ENCODE assay signal across 27 cellular contexts in genomic region chr17:67177732-67178131, GRCh38.
"Had no signal": no experiment of that assay in that cellular context is flagged by ENCODE, and none has a peak within 500 bp of the region (broad histone marks: within the 10 kb centered on the region; RNA-seq: fewer than 3 reads in every experiment).

No MANE protein-coding gene starts in this region.

- H3K4me3 Mint-ChIP-seq: dendritic cell treated with granulocyte-macrophage colony-stimulating factor and Interleukin-4, amounts not matched to agents 40 ng/mL and 50 ng/mL, for 4 days; effector memory CD8-positive, alpha-beta T cell; endodermal cell; mesothelial cell of epicardium had no signal

- H3K27me3 Mint-ChIP-seq: dendritic cell treated with granulocyte-macrophage colony-stimulating factor and Interleukin-4, amounts not matched to agents 40 ng/mL and 50 ng/mL, for 4 days; effector memory CD8-positive, alpha-beta T cell had no signal

- H3K4me1 Mint-ChIP-seq: endodermal cell, mesothelial cell of epicardium had no signal

- H3K4me3 ChIP-seq: esophagus squamous epithelium, gastrocnemius medialis, heart right ventricle, left lung, lower lobe of right lung, mucosa of descending colon had no signal

- DNase-seq: cortex of kidney; effector CD8-positive, alpha-beta T cell; effector memory CD8-positive, alpha-beta T cell; endodermal cell; erythroblast; esophagus squamous epithelium; foreskin fibroblast; foreskin melanocyte; gastrocnemius medialis; glutamatergic neuron; head of caudate nucleus; heart right ventricle; hippocampal formation; left cardiac atrium; left lung; left ventricle myocardium superior; lower lobe of right lung; mesenchymal stem cell; mucosa of descending colon had no signal

- H3K27me3 ChIP-seq: esophagus squamous epithelium, gastrocnemius medialis, heart right ventricle, left lung had no signal

- FAIRE-seq: colon, endometrium, islet of Langerhans, keratinocyte had no signal

- H3K27ac ChIP-seq: epithelial cell of prostate, esophagus squamous epithelium, gastrocnemius medialis, heart right ventricle, left lung, lower lobe of right lung had no signal

- H3K4me1 ChIP-seq: esophagus squamous epithelium, gastrocnemius medialis, heart right ventricle, left lung, lower lobe of right lung had no signal

- ATAC-seq: effector memory CD8-positive, alpha-beta T cell; esophagus mucosa; gastrocnemius medialis; heart right ventricle; left cardiac atrium; left lung; left ventricle myocardium superior; lower lobe of right lung; mucosa of descending colon had no signal

- H3K27ac Mint-ChIP-seq: dendritic cell treated with granulocyte-macrophage colony-stimulating factor and Interleukin-4, amounts not matched to agents 40 ng/mL and 50 ng/mL, for 4 days; effector memory CD8-positive, alpha-beta T cell; endodermal cell; mesothelial cell of epicardium had no signal

- H3K9me3 Mint-ChIP-seq: dendritic cell treated with granulocyte-macrophage colony-stimulating factor and Interleukin-4, amounts not matched to agents 40 ng/mL and 50 ng/mL, for 4 days; effector memory CD8-positive, alpha-beta T cell; endodermal cell; mesothelial cell of epicardium had no signal

- H3K9me3 ChIP-seq: esophagus squamous epithelium, gastrocnemius medialis, heart right ventricle, left lung, lower lobe of right lung, mucosa of descending colon had no signal
